In the genomic region with DNA sequence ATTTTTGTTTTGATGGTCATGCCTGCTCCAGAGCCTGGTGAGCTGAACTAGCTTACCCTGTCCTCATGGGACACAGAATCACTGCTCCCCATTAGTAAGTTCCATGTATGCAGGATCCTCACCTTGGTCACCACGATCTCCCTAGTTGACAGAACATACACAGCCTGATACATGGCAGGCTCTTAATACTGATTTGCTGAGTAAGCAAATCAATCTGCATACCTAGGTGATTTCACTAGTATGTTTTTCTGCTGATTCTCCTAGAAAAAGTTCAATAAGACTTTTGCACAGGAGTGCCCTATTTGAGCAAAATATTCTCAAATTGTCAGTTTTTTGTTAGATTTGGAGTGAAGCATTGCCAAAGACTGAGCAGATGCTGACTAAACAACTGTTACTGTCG, we compare ENCODE assay signal across 28 cellular contexts.
"Had no signal": no experiment of that assay in that cellular context is flagged by ENCODE, and none has a peak within 500 bp of the region (broad histone marks: within the 10 kb centered on the region; RNA-seq: fewer than 3 reads in every experiment).

No MANE protein-coding gene starts in this region.

- H3K4me2 ChIP-seq: hepatocyte, neural progenitor cell had no signal

- DNase-seq: islet precursor cell; left ventricle myocardium inferior; mesendoderm; naive B cell; natural killer cell; nephron progenitor cell; ovary; stimulated activated CD4-positive, alpha-beta T cell treated with anti-CD3 and anti-CD28 coated beads, Interleukin-12 subunit alpha, Interleukin-12 subunit beta, amount 100 ng/mL, for 4 hours; stimulated activated CD4-positive, alpha-beta T cell treated with anti-CD3 and anti-CD28 coated beads, Interleukin-15, amount 100 ng/mL, for 24 hours; stimulated activated CD4-positive, alpha-beta T cell treated with anti-CD3 and anti-CD28 coated beads, Interleukin-2, amount 100 ng/mL, for 24 hours; stimulated activated CD4-positive, alpha-beta T cell treated with anti-CD3 and anti-CD28 coated beads, Interleukin-4, amount 100 ng/mL, for 1 hour; stimulated activated naive B cell treated with anti-CD40 and anti-IgM and Interleukin-4, amounts not matched to agents 10 μg/mL and 1 μg/mL and 100 μg/mL, for 72 hours; stimulated activated naive CD8-positive, alpha-beta T cell treated with anti-CD3 and anti-CD28 coated beads, Interleukin-15, Interleukin-2, amounts not matched to agents 100 U/mL and 50 U/mL, for 24 hours; stomach; tibial artery; trophoblast cell; upper lobe of right lung had no signal

- H3K36me3 ChIP-seq: left ventricle myocardium inferior, neural progenitor cell, ovary, right atrium auricular region, stomach, suprapubic skin, thoracic aorta, tibial artery, upper lobe of right lung, vagina had no signal

- H3K9ac ChIP-seq: neural progenitor cell had no signal

- H3K9me3 ChIP-seq: left ventricle myocardium inferior, ovary, right atrium auricular region, stomach, suprapubic skin, thoracic aorta, tibial artery, upper lobe of right lung, vagina had no signal

- ATAC-seq: natural killer cell; sciatic nerve; stimulated activated naive B cell treated with anti-CD40 and anti-IgM and Interleukin-4, amounts not matched to agents 10 μg/mL and 1 μg/mL and 100 μg/mL, for 72 hours; stimulated activated naive CD8-positive, alpha-beta T cell treated with anti-CD3 and anti-CD28 coated beads, Interleukin-15, Interleukin-2, amounts not matched to agents 100 U/mL and 50 U/mL, for 24 hours; upper lobe of right lung had no signal

- H3K27me3 ChIP-seq: hepatocyte, neural progenitor cell, ovary, right atrium auricular region, stomach, suprapubic skin, tibial artery, upper lobe of right lung, vagina had no signal

- H3K9me3 Mint-ChIP-seq: mesothelial cell of epicardium; naive B cell; natural killer cell; nephron progenitor cell; neural progenitor cell; stimulated activated naive B cell treated with anti-CD40 and anti-IgM and Interleukin-4, amounts not matched to agents 10 μg/mL and 1 μg/mL and 100 μg/mL, for 72 hours had no signal

- H2AFZ ChIP-seq: hepatocyte, neural progenitor cell had no signal

- H3K27ac Mint-ChIP-seq: mesothelial cell of epicardium; naive B cell; natural killer cell; nephron progenitor cell; neural progenitor cell; progenitor cell of endocrine pancreas; stimulated activated naive B cell treated with anti-CD40 and anti-IgM and Interleukin-4, amounts not matched to agents 10 μg/mL and 1 μg/mL and 100 μg/mL, for 72 hours had no signal

- H3K27me3 Mint-ChIP-seq: naive B cell; progenitor cell of endocrine pancreas; stimulated activated naive B cell treated with anti-CD40 and anti-IgM and Interleukin-4, amounts not matched to agents 10 μg/mL and 1 μg/mL and 100 μg/mL, for 72 hours had no signal

- H3K4me1 Mint-ChIP-seq: mesothelial cell of epicardium, naive B cell, natural killer cell, nephron progenitor cell, neural progenitor cell had no signal

- H3K4me3 Mint-ChIP-seq: mesothelial cell of epicardium; naive B cell; natural killer cell; nephron progenitor cell; neural progenitor cell; stimulated activated naive B cell treated with anti-CD40 and anti-IgM and Interleukin-4, amounts not matched to agents 10 μg/mL and 1 μg/mL and 100 μg/mL, for 72 hours had no signal

- H3K4me3 ChIP-seq: hepatocyte, left ventricle myocardium inferior, lung, neural progenitor cell, ovary, right atrium auricular region, skin epidermis, stomach, suprapubic skin, thoracic aorta, tibial artery, upper lobe of right lung, vagina had no signal

- H3K79me2 ChIP-seq: hepatocyte had no signal

- H3K4me1 ChIP-seq: left ventricle myocardium inferior, neural progenitor cell, right atrium auricular region, stomach, suprapubic skin, tibial artery, upper lobe of right lung, vagina had no signal

- H3K27ac ChIP-seq: hepatocyte, left ventricle myocardium inferior, neural progenitor cell, ovary, right atrium auricular region, skin epidermis, stomach, suprapubic skin, thoracic aorta, tibial artery, upper lobe of right lung, vagina had no signal

- H3K36me3 Mint-ChIP-seq: mesothelial cell of epicardium; naive B cell; natural killer cell; neural progenitor cell; stimulated activated naive B cell treated with anti-CD40 and anti-IgM and Interleukin-4, amounts not matched to agents 10 μg/mL and 1 μg/mL and 100 μg/mL, for 72 hours had no signal
